ENCODE assay signal across 20 cellular contexts in genomic region chr20:19893356-19893755, GRCh38.
DNase-seq lines count a peak whose midpoint lies in the region; ATAC-seq, FAIRE-seq and TF ChIP-seq lines count a peak whose summit lies in the region.
"Had no signal": no experiment of that assay in that cellular context is flagged by ENCODE, and none has a peak within 500 bp of the region (broad histone marks: within the 10 kb centered on the region; RNA-seq: fewer than 3 reads in every experiment).

No MANE protein-coding gene starts in this region.

- BruUV-seq in IMR-90 (replicated peaks; lab: Mats Ljungman, UMichigan) (no TSS peak), K562 (replicated peaks; lab: Mats Ljungman, UMichigan) (no TSS peak)

- intact Hi-C loops in IMR-90 (cut with micrococcal nuclease) (no loop called here), K562 (cut with micrococcal nuclease) (no loop called here), lower lobe of right lung (cut with DNase I) (no loop called here)

- no peak overlapping the region for H2AFZ ChIP-seq in IMR-90 (replicated peaks; ENCODE audit: low read length, poor library complexity)
- no peak overlapping the region for H2AFZ ChIP-seq in K562 (ENCODE audit: low read depth, low read length)

- peak overlapping the region; percentile 20; the same call in 1 of the 2 replicates for H2AK5ac ChIP-seq in IMR-90 (ENCODE audit: low read depth, low read length)

- TF ChIP-seq RAD21 in IMR-90 (IDR thresholded peaks at IDR 0.05; ENCODE audit: low read length) (no peak), K562 (CRISPR knock-in tag; conservative IDR thresholded peaks at IDR 0.05 in 1 of 2, IDR thresholded peaks at IDR 0.05 in 1 of 2) (no peak)

- no peak overlapping the region for H3K14ac ChIP-seq in IMR-90 (replicated peaks; ENCODE audit: low read depth, low read length)

- no peak overlapping the region for H3K18ac ChIP-seq in IMR-90 (ENCODE audit: low read depth, low read length)

- H3K27ac ChIP-seq in IMR-90 (ENCODE audit: insufficient read depth, low read length) (no peak overlapping the region), K562 (ENCODE audit: extremely low read depth, low read depth, low read length) (no peak overlapping the region), lower lobe of right lung (no peak overlapping the region)
- H3K27ac ChIP-seq: SK-N-MC had no signal

- H4K91ac ChIP-seq in IMR-90 (ENCODE audit: insufficient read depth, low read depth, low read length): no peak overlapping the region

- H3K4me3 ChIP-seq in IMR-90 (ENCODE audit: insufficient read depth, low read depth, low read length) (no peak overlapping the region), K562 (no peak overlapping the region), lower lobe of right lung (no peak overlapping the region)
- H3K4me3 ChIP-seq: GM12878, SK-N-MC had no signal

- TF ChIP-seq CTCF in IMR-90 (conservative IDR thresholded peaks at IDR 0.05; ENCODE audit: low read depth, low read length): no peak
- TF ChIP-seq CTCF in K562 (IDR thresholded peaks at IDR 0.05 in 2 of 3, conservative IDR thresholded peaks at IDR 0.05 in 1 of 3; ENCODE audit: insufficient read depth in 2 of 3, low read depth in 1 of 3, low read length in 3 of 3): no peak
- TF ChIP-seq CTCF in lower lobe of right lung (IDR thresholded peaks at IDR 0.05): no peak

- CTCF ChIA-PET in IMR-90 (lab: Yijun Ruan, JAX) (no interaction called here), K562 (lab: Yijun Ruan, JAX; ENCODE audit: low intra/inter-chr PET ratio) (no interaction called here)

- no peak for TF ChIP-seq EP300 in K562 (IDR thresholded peaks at IDR 0.05; ENCODE audit: low read length)

- H3K4me1 ChIP-seq in IMR-90 (ENCODE audit: control insufficient read depth, insufficient read depth, low read length) (peaks cover 18% of the 10 kb centered on the region), K562 (replicated peaks in 1 of 2; ENCODE audit: control insufficient read depth in 2 of 2, insufficient read depth in 2 of 2, low read length in 2 of 2) (no peaks in the 10 kb centered on the region), lower lobe of right lung (peaks cover 32% of the 10 kb centered on the region)

- ATAC-seq in IMR-90 (ENCODE audit: low read depth) (no peak), K562 (no peak), HG03565 (IDR thresholded peaks at IDR 0.05; ENCODE audit: unreplicated experiment) (no peak), GM21447 (IDR thresholded peaks at IDR 0.05; ENCODE audit: unreplicated experiment) (no peak), lower lobe of right lung (no peak)
- ATAC-seq: GM12878, Panc1 had no signal

- no peak overlapping the region for H3K23ac ChIP-seq in IMR-90 (ENCODE audit: low read depth, low read length)

- no peak overlapping the region for H2BK120ac ChIP-seq in IMR-90 (ENCODE audit: low read depth, low read length)

- no peak overlapping the region for H3K9ac ChIP-seq in IMR-90 (ENCODE audit: low read depth, low read length)
- H3K9ac ChIP-seq in K562 (ENCODE audit: insufficient read depth in 1 of 2, low read depth in 2 of 2, low read length in 2 of 2): no peak overlapping the region

- dilution Hi-C loops in IMR-90 (cut with HindIII; ENCODE audit: low sequenced_read_pairs, unreplicated experiment): no loop called here

- DNase-seq in EL: peak; percentile 31
- DNase-seq in IMR-90: no peak
- DNase-seq in K562 (ENCODE audit: extremely low read depth in 1 of 4, low spot score in 3 of 4): no peak
- peak; percentile 30 for DNase-seq in kidney tubule cell (ENCODE audit: low spot score)
- DNase-seq in NCI-H1694 treated with DMSO at 0.1 percent for 48 hours (lab: John Stamatoyannopoulos, UW): no peak
- no peak for DNase-seq in lower lobe of right lung
- DNase-seq: Caco-2, GDM1, MV-4-11, NCI-H1417 treated with DMSO at 0.1 percent for 48 hours, NCI-H2081 treated with DMSO at 0.1 percent for 48 hours, NCI-H510A treated with DMSO at 0.1 percent for 48 hours, NCI-H82, Right ventricle myocardium superior had no signal

- no peak overlapping the region for H3K56ac ChIP-seq in IMR-90 (ENCODE audit: extremely low read depth, insufficient read depth, low read length)

- H3K36me3 ChIP-seq in IMR-90 (ENCODE audit: control insufficient read depth, insufficient read depth, low read length) (peaks cover 51% of the 10 kb centered on the region), K562 (ENCODE audit: control insufficient read depth, insufficient read depth, low read length) (no peaks in the 10 kb centered on the region), lower lobe of right lung (peaks cover 47% of the 10 kb centered on the region)

- in situ Hi-C loops in IMR-90 (cut with MboI; ENCODE audit: low sequenced_read_pairs): no loop called here
- in situ Hi-C loops in K562 (cut with MboI): no loop called here

- no peak overlapping the region for H2AK9ac ChIP-seq in IMR-90 (replicated peaks; ENCODE audit: low read depth, low read length, poor library complexity)

- TF ChIP-seq POLR2A in IMR-90 (IDR thresholded peaks at IDR 0.05; ENCODE audit: low read depth, low read length) (no peak), K562 (conservative IDR thresholded peaks at IDR 0.05) (no peak)

- no peaks in the 10 kb centered on the region; the same call in 1 of the 2 replicates for H4K20me1 ChIP-seq in IMR-90 (ENCODE audit: insufficient read depth, low read length)
- no peaks in the 10 kb centered on the region for H4K20me1 ChIP-seq in K562 (replicated peaks; ENCODE audit: control insufficient read depth, insufficient read depth, low read length)

- H3K79me1 ChIP-seq in IMR-90 (ENCODE audit: low read depth in 1 of 2, low read length in 2 of 2): peaks cover 44 to 81% of the 10 kb centered on the region in 2 experiments

- H2BK15ac ChIP-seq in IMR-90 (ENCODE audit: low read depth, low read length): no peak overlapping the region

- H4K8ac ChIP-seq in IMR-90 (ENCODE audit: low read depth in 2 of 2, low read length in 2 of 2): peak overlapping the region; percentile 1 to 33; a peak in 1 of 4 replicates

- H3K9me3 ChIP-seq in IMR-90 (ENCODE audit: control insufficient read depth, insufficient read depth, low read length) (peaks cover 2% of the 10 kb centered on the region), K562 (replicated peaks; ENCODE audit: control insufficient read depth, insufficient read depth, low read depth, low read length) (no peaks in the 10 kb centered on the region), lower lobe of right lung (no peaks in the 10 kb centered on the region)
- H3K9me3 ChIP-seq: Caco-2 had no signal

- H3K9me1 ChIP-seq in IMR-90 (ENCODE audit: insufficient read depth, low read length): peaks cover 8% of the 10 kb centered on the region
- H3K9me1 ChIP-seq in K562 (ENCODE audit: control insufficient read depth, insufficient read depth, low read length): no peaks in the 10 kb centered on the region

- WGBS in IMR-90 (ENCODE audit: extremely low coverage in 2 of 2, insufficient read length in 1 of 2), 2 experiments: 89% methylated on average over 3 of the region's 4 CpGs; no CpG with 5 or more reads in 1 of the 2 experiments
- 0% methylated on average over 4 of the region's 4 CpGs for WGBS in K562 (ENCODE audit: insufficient coverage, low coverage, missing lambda C conversion rate)

- POLR2A ChIA-PET in IMR-90 (lab: Charles Lee; ENCODE audit: unreplicated experiment): no interaction called here
- POLR2A ChIA-PET in K562 (lab: Yijun Ruan, JAX): no interaction called here

- FAIRE-seq in K562 (lab: Jason Lieb, UNC): no peak
- FAIRE-seq: GM12878, H1 had no signal

- H2BK5ac ChIP-seq in IMR-90 (ENCODE audit: low read depth, low read length, poor library complexity, severe bottlenecking): no peak overlapping the region

- H3K4me2 ChIP-seq in IMR-90 (ENCODE audit: low read depth, low read length): no peak overlapping the region
- no peak overlapping the region for H3K4me2 ChIP-seq in K562 (ENCODE audit: insufficient read depth, low read length)

- H4K5ac ChIP-seq in IMR-90 (ENCODE audit: low read depth, low read length): no peak overlapping the region

- no peaks in the 10 kb centered on the region for H3K79me2 ChIP-seq in K562 (ENCODE audit: control insufficient read depth, insufficient read depth, low read length)

- H3K27me3 ChIP-seq in IMR-90 (ENCODE audit: control insufficient read depth, insufficient read depth, low read length) (no peaks in the 10 kb centered on the region), K562 (ENCODE audit: control insufficient read depth in 2 of 2, insufficient read depth in 2 of 2, low read length in 2 of 2) (peaks cover 0 to 13% of the 10 kb centered on the region in 2 experiments; a peak in 1 of 5 replicates), lower lobe of right lung (ENCODE audit: low read depth) (no peaks in the 10 kb centered on the region)

- H3K4ac ChIP-seq in IMR-90 (ENCODE audit: low read depth, low read length): no peak overlapping the region

- H2BK20ac ChIP-seq in IMR-90 (ENCODE audit: low read depth, low read length): no peak overlapping the region

TF ChIP-seq in IMR-90, 13 proteins besides CTCF, POLR2A, EP300 and RAD21 (continues in another document):
- TF ChIP-seq RFX5 (IDR thresholded peaks at IDR 0.05; ENCODE audit: low read depth, low read length) (no peak), CEBPB (IDR thresholded peaks at IDR 0.05; ENCODE audit: low read depth, low read length) (no peak), CHD1 (IDR thresholded peaks at IDR 0.05; ENCODE audit: low read depth, low read length) (no peak), MAZ (IDR thresholded peaks at IDR 0.05; ENCODE audit: borderline replicate concordance, low read depth, low read length) (no peak)
- TF ChIP-seq, protein P1, sequence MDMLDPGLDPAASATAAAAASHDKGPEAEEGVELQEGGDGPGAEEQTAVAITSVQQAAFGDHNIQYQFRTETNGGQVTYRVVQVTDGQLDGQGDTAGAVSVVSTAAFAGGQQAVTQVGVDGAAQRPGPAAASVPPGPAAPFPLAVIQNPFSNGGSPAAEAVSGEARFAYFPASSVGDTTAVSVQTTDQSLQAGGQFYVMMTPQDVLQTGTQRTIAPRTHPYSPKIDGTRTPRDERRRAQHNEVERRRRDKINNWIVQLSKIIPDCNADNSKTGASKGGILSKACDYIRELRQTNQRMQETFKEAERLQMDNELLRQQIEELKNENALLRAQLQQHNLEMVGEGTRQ (IDR thresholded peaks at IDR 0.05; ENCODE audit: low read depth, low read length): no peak

TF ChIP-seq in K562, 482 proteins besides CTCF, POLR2A, EP300 and RAD21 (continues in another document):
- TF ChIP-seq ZNF134 (CRISPR knock-in tag; conservative IDR thresholded peaks at IDR 0.05) (no peak), FOXA3 (CRISPR knock-in tag; conservative IDR thresholded peaks at IDR 0.05 in 1 of 2, IDR thresholded peaks at IDR 0.05 in 1 of 2) (no peak)

Comparison
In these comparisons a context has a peak if more than half of its experiments do, and no peak if none do; other contexts are left out.
1. DNase-seq: peak in EL (single experiment) and kidney tubule cell (single experiment); none in IMR-90 (single experiment), K562 (0 of 4), NCI-H1694 treated with DMSO at 0.1 percent for 48 hours (single experiment) and lower lobe of right lung (single experiment).